Comparison of ENCODE assay signal across 20 cellular contexts in the genomic region with DNA sequence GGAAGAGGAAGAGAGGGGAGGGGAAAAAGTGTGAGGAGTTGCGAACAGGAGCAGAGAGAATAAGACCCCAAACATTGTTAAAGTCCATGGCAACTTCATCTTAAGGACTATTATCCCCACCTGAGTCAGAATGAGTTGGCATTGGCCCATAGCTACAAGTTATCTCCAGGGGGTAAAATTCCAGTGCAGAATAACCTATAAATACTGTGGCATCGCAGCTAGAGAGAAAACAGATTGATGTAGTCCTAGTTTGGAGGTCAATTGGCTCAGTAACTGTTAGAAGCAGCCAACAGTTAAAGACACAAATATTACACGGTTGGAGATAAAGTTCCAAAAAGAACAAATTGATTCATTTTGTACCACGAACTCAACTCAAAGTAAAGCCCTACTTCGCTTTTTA.
DNase-seq lines count a peak whose midpoint lies in the region; ATAC-seq and TF ChIP-seq lines count a peak whose summit lies in the region.
"Had no signal": no experiment of that assay in that cellular context is flagged by ENCODE, and none has a peak within 500 bp of the region (broad histone marks: within the 10 kb centered on the region; RNA-seq: fewer than 3 reads in every experiment).

No MANE protein-coding gene starts in this region.

- H4K20me1 ChIP-seq in Loucy (ENCODE audit: insufficient read depth, low read length, poor library complexity, severe bottlenecking): no peaks in the 10 kb centered on the region

- H3K27me3 ChIP-seq in Loucy (ENCODE audit: insufficient read depth, low read length, poor library complexity, severe bottlenecking): no peaks in the 10 kb centered on the region
- no peaks in the 10 kb centered on the region for H3K27me3 ChIP-seq in ectodermal cell (ENCODE audit: control insufficient read depth, insufficient read depth, low read length, poor library complexity, severe bottlenecking)
- H3K27me3 ChIP-seq: foreskin keratinocyte had no signal

- H3K9me3 ChIP-seq in Loucy (ENCODE audit: insufficient read depth, low read depth, low read length) (peaks cover 6% of the 10 kb centered on the region; the same call in 1 of the 2 replicates), ectodermal cell (ENCODE audit: control insufficient read depth, low read length) (no peaks in the 10 kb centered on the region)
- H3K9me3 ChIP-seq: thoracic aorta had no signal

- H3K9me2 ChIP-seq in Loucy (replicated peaks; ENCODE audit: low read depth, low read length): no peaks in the 10 kb centered on the region

- peak overlapping the region; percentile 34 for H3K9ac ChIP-seq in Loucy (ENCODE audit: low read depth, low read length, poor library complexity, severe bottlenecking)

- no peaks in the 10 kb centered on the region for H3K27me3 Mint-ChIP-seq in nephron (ENCODE audit: low read depth)

- no peak overlapping the region for H3K4me3 ChIP-seq in Loucy (ENCODE audit: low read length, poor library complexity, severe bottlenecking)
- no peak overlapping the region for H3K4me3 ChIP-seq in ectodermal cell (ENCODE audit: insufficient read depth, low read depth, low read length)
- H3K4me3 ChIP-seq: SK-N-MC, smooth muscle cell, thoracic aorta had no signal

- TF ChIP-seq CTCF in Loucy (conservative IDR thresholded peaks at IDR 0.05; ENCODE audit: low read length) (no peak), nephron (IDR thresholded peaks at IDR 0.05; ENCODE audit: unreplicated experiment in 3 of 3) (no peak)

- no peaks in the 10 kb centered on the region for H3K36me3 ChIP-seq in Loucy (ENCODE audit: insufficient read depth, low read length)
- H3K36me3 ChIP-seq in ectodermal cell (ENCODE audit: control insufficient read depth, insufficient read depth, low read length): no peaks in the 10 kb centered on the region
- H3K36me3 ChIP-seq: thoracic aorta had no signal

- peaks cover 42% of the 10 kb centered on the region for H3K4me1 ChIP-seq in Loucy (ENCODE audit: insufficient read depth, low read length, poor library complexity, severe bottlenecking)
- H3K4me1 ChIP-seq in ectodermal cell (ENCODE audit: control insufficient read depth, insufficient read depth, low read length): peaks cover 12% of the 10 kb centered on the region
- H3K4me1 ChIP-seq: foreskin keratinocyte had no signal

- H3K79me2 ChIP-seq in Loucy (ENCODE audit: insufficient read depth, low read length): no peaks in the 10 kb centered on the region

- 88 to 95% methylated on average over 4 to 5 of the region's 5 CpGs for WGBS in ectodermal cell, 2 experiments

- no peak overlapping the region for H3K4me2 ChIP-seq in Loucy (ENCODE audit: low read depth, low read length, poor library complexity, severe bottlenecking)
- H3K4me2 ChIP-seq: smooth muscle cell had no signal

- peaks cover 42% of the 10 kb centered on the region for H3K4me1 Mint-ChIP-seq in nephron

- 0 out of 2 replicates have a peak, but pooled peaks cover 3% of the 10 kb centered on the region for H3F3A ChIP-seq in Loucy (ENCODE audit: low read depth)

- peak overlapping the region; percentile 81 to 97 (median 90) for H3K27ac Mint-ChIP-seq in nephron
- H3K27ac Mint-ChIP-seq: activated CD4-positive, alpha-beta memory T cell treated with anti-CD3 and anti-CD28 coated beads for 36 hours; activated naive CD8-positive, alpha-beta T cell; activated T-cell treated with anti-CD3 and anti-CD28 coated beads, Interleukin-2, amount 50 U/mL, for 24 hours; effector memory CD8-positive, alpha-beta T cell had no signal

- ATAC-seq in HG03135 (IDR thresholded peaks at IDR 0.05; ENCODE audit: unreplicated experiment): no peak
- ATAC-seq: effector memory CD8-positive, alpha-beta T cell; foreskin keratinocyte had no signal

- peak; percentile 40 for DNase-seq in EH (ENCODE audit: low read depth)
- DNase-seq in LoVo (ENCODE audit: low spot score): no peak
- no peak for DNase-seq in activated gamma-delta T cell (lab: John Stamatoyannopoulos, UW)
- DNase-seq in UCSD-AML1 (lab: John Stamatoyannopoulos, UW; ENCODE audit: unreplicated experiment): no peak
- DNase-seq: activated CD4-positive, alpha-beta memory T cell treated with anti-CD3 and anti-CD28 coated beads for 36 hours; activated T-cell treated with anti-CD3 and anti-CD28 coated beads, Interleukin-2, amount 50 U/mL, for 24 hours; COR-L47; effector memory CD8-positive, alpha-beta T cell; foreskin keratinocyte; NCI-H187 treated with DMSO at 0.1 percent for 48 hours; NCI-H510A; nucleus accumbens had no signal

- H3K9me3 Mint-ChIP-seq in nephron: no peaks in the 10 kb centered on the region
- H3K9me3 Mint-ChIP-seq: activated CD4-positive, alpha-beta memory T cell treated with anti-CD3 and anti-CD28 coated beads for 36 hours; activated T-cell treated with anti-CD3 and anti-CD28 coated beads, Interleukin-2, amount 50 U/mL, for 24 hours; effector memory CD8-positive, alpha-beta T cell had no signal

- H2AFZ ChIP-seq in Loucy (ENCODE audit: low read length): peak overlapping the region; percentile 51; the same call in 1 of the 2 replicates

- no peaks in the 10 kb centered on the region for H3K36me3 Mint-ChIP-seq in nephron (ENCODE audit: low read depth)
- H3K36me3 Mint-ChIP-seq: activated CD4-positive, alpha-beta memory T cell treated with anti-CD3 and anti-CD28 coated beads for 36 hours; activated naive CD8-positive, alpha-beta T cell had no signal

- H3K4me3 Mint-ChIP-seq in nephron: no peak overlapping the region
- H3K4me3 Mint-ChIP-seq: activated CD4-positive, alpha-beta memory T cell treated with anti-CD3 and anti-CD28 coated beads for 36 hours; activated naive CD8-positive, alpha-beta T cell; activated T-cell treated with anti-CD3 and anti-CD28 coated beads, Interleukin-2, amount 50 U/mL, for 24 hours; effector memory CD8-positive, alpha-beta T cell had no signal

- H3K27ac ChIP-seq in ectodermal cell (ENCODE audit: insufficient read depth, low read depth, low read length, poor library complexity, severe bottlenecking): peak overlapping the region; percentile 6
- H3K27ac ChIP-seq: foreskin keratinocyte, thoracic aorta had no signal
